ENCODE assay signal across 2 cellular contexts in genomic region chr2:106153781-106154180, GRCh38.
TF ChIP-seq lines count a peak whose summit lies in the region.

No MANE protein-coding gene starts in this region.

TF ChIP-seq in HepG2, 621 proteins besides CTCF, POLR2A, EP300 and RAD21:
- TF ChIP-seq SETDB1 (CRISPR knock-in tag; IDR thresholded peaks at IDR 0.05; ENCODE audit: borderline replicate concordance) (peak; percentile 46; the same call in 1 of the 2 replicates), ZNF160 (CRISPR knock-in tag; IDR thresholded peaks at IDR 0.05) (peak; percentile 100), RFXANK (CRISPR knock-in tag; IDR thresholded peaks at IDR 0.05) (no peak), SNAPC2 (CRISPR knock-in tag; IDR thresholded peaks at IDR 0.05) (no peak), DNMT3B (CRISPR knock-in tag; conservative IDR thresholded peaks at IDR 0.05) (no peak)

TF ChIP-seq in GM12878, 131 proteins besides CTCF, POLR2A, EP300 and RAD21:
- TF ChIP-seq CBX5 (IDR thresholded peaks at IDR 0.05; ENCODE audit: low read depth) (peak; percentile 92; the same call in 1 of the 2 replicates), FOXM1 (IDR thresholded peaks at IDR 0.05; ENCODE audit: low read depth, low read length) (no peak)
